ENCODE assay signal across 10 cellular contexts in genomic region chr9:131744171-131744714, GRCh38. TPM values are rescaled to one million over a fixed set of nuclear protein-coding genes. Genes with fewer than 3 reads are reported as not detected.
A peak's percentile ranks its signal among the peaks of the same experiment; 100 is the strongest.
DNase-seq lines count a peak whose midpoint lies in the region; ATAC-seq, FAIRE-seq and TF ChIP-seq lines count a peak whose summit lies in the region.
"Had no signal": no experiment of that assay in that cellular context is flagged by ENCODE, and none has a peak within 500 bp of the region (broad histone marks: within the 10 kb centered on the region; RNA-seq: fewer than 3 reads in every experiment).

No MANE protein-coding gene starts in this region.

- no peak for DNase-seq in activated T-cell treated with anti-CD3 and anti-CD28 coated beads, Interleukin-2, amount 50 U/mL, for 4 hours
- DNase-seq in activated T-cell treated with anti-CD3 and anti-CD28 coated beads, Interleukin-2, amount 50 U/mL, for 1 hour = no peak
- DNase-seq in T-cell (peak in 22 of 34 experiments; percentile 30 to 61 (median 50)), endothelial cell of umbilical vein (ENCODE audit: low read depth, low spot score) (no peak), stomach (peak; percentile 75), KG1 (lab: John Stamatoyannopoulos, UW) (no peak), RWPE1 (ENCODE audit: low spot score) (no peak)
- DNase-seq: NCI-H1417 treated with DMSO at 0.1 percent for 48 hours had no signal

- H3K4me1 ChIP-seq in endothelial cell of umbilical vein (ENCODE audit: control insufficient read depth, extremely low read depth, insufficient read depth, low read length) (no peaks in the 10 kb centered on the region), stomach (peaks cover 0 to 26% (median 17%) of the 10 kb centered on the region in 4 donors)

- peak overlapping the region; percentile 99 for H3K27ac Mint-ChIP-seq in T-cell

- no peak for ATAC-seq in activated T-cell treated with anti-CD3 and anti-CD28 coated beads, Interleukin-2, amount 50 U/mL, for 4 hours
- ATAC-seq in T-cell (replicated peaks in 1 of 4) (peak; percentile 56 to 70 (median 66)), GM19397 (IDR thresholded peaks at IDR 0.05; ENCODE audit: unreplicated experiment) (no peak)

- H3K9me3 Mint-ChIP-seq in activated T-cell treated with anti-CD3 and anti-CD28 coated beads, Interleukin-2, amount 50 U/mL, for 4 hours = no peaks in the 10 kb centered on the region
- H3K9me3 Mint-ChIP-seq in T-cell = no peaks in the 10 kb centered on the region

- CTCF ChIA-PET in T-cell (lab: Charles Lee) (interaction anchor here in 1 of 2 donors (0.8 to 2.1 kb wide), 6 partner anchors 13 to 518 kb away, joined by 3 to 11 read pairs (median 6); no protein-coding TSS in a partner anchor), endothelial cell of umbilical vein (lab: Charles Lee) (interaction anchor here (0.8 to 10.0 kb wide), 7 partner anchors 11 to 516 kb away, joined by 3 to 89 read pairs (median 5); no protein-coding TSS in a partner anchor), RWPE1 (lab: Yijun Ruan, JAX) (interaction anchor here (1.2 to 3.4 kb wide), 3 partner anchors 11 to 395 kb away, joined by 4 to 15 read pairs (median 7); no protein-coding TSS in a partner anchor)

- H4K20me1 ChIP-seq in endothelial cell of umbilical vein (replicated peaks; ENCODE audit: control insufficient read depth, extremely low read depth, insufficient read depth, low read length) = no peaks in the 10 kb centered on the region

- BruUV-seq in endothelial cell of umbilical vein (replicated peaks; lab: Mats Ljungman, UMichigan) = no TSS peak

- H2AFZ ChIP-seq in endothelial cell of umbilical vein (ENCODE audit: low read depth, low read length) = no peak overlapping the region

- FAIRE-seq in endothelial cell of umbilical vein (lab: Jason Lieb, UNC) = peak; percentile 24
- FAIRE-seq: endometrium had no signal

- intact Hi-C loops in endothelial cell of umbilical vein (cut with micrococcal nuclease) = no loop called here
- intact Hi-C loops in stomach (cut with DNase I; ENCODE audit: low total_unique reads) = loop anchor here (5.0 kb wide), 1 partner anchor 152 kb away; no protein-coding TSS in a partner anchor

- WGBS in stomach, 5 donors = 26 to 53% (median 46%) methylated on average over 9 of the region's 9 CpGs

- H3K9me3 ChIP-seq in endothelial cell of umbilical vein (replicated peaks; ENCODE audit: control insufficient read depth, insufficient read depth, low read length) (no peaks in the 10 kb centered on the region), stomach (no peaks in the 10 kb centered on the region)

- H3K4me3 Mint-ChIP-seq in activated T-cell treated with anti-CD3 and anti-CD28 coated beads, Interleukin-2, amount 50 U/mL, for 4 hours = peak overlapping the region; percentile 24
- H3K4me3 Mint-ChIP-seq in T-cell = peak overlapping the region; percentile 60 to 62 (median 61)

- no peak overlapping the region for H3K4me3 ChIP-seq in endothelial cell of umbilical vein (replicated peaks in 1 of 3; ENCODE audit: insufficient read depth in 1 of 3, low read depth in 1 of 3, low read length in 3 of 3)
- H3K4me3 ChIP-seq in stomach = no peak overlapping the region

- peaks cover 32% of the 10 kb centered on the region for H3K4me1 Mint-ChIP-seq in activated T-cell treated with anti-CD3 and anti-CD28 coated beads, Interleukin-2, amount 50 U/mL, for 4 hours (ENCODE audit: low read depth)
- peaks cover 26 to 43% (median 41%) of the 10 kb centered on the region in 3 donors for H3K4me1 Mint-ChIP-seq in T-cell

- TF ChIP-seq CTCF in endothelial cell of umbilical vein (IDR thresholded peaks at IDR 0.05; ENCODE audit: extremely low read depth in 1 of 2, insufficient read depth in 1 of 2, low read depth in 1 of 2, low read length in 2 of 2) = no peak
- TF ChIP-seq CTCF in stomach (IDR thresholded peaks at IDR 0.05) = peak in 1 of 7 experiments; percentile 6
- TF ChIP-seq CTCF in RWPE1 (conservative IDR thresholded peaks at IDR 0.05; ENCODE audit: low read depth) = no peak

- no peak overlapping the region for H3K9ac ChIP-seq in endothelial cell of umbilical vein (replicated peaks; ENCODE audit: extremely low read depth, insufficient read depth, low read length)

- no peaks in the 10 kb centered on the region for H3K27me3 Mint-ChIP-seq in activated T-cell treated with anti-CD3 and anti-CD28 coated beads, Interleukin-2, amount 50 U/mL, for 4 hours (ENCODE audit: low read depth)
- H3K27me3 Mint-ChIP-seq in T-cell = no peaks in the 10 kb centered on the region

- no peaks in the 10 kb centered on the region for H3K36me3 Mint-ChIP-seq in activated T-cell treated with anti-CD3 and anti-CD28 coated beads, Interleukin-2, amount 50 U/mL, for 4 hours (ENCODE audit: insufficient read depth)
- no peaks in the 10 kb centered on the region for H3K36me3 Mint-ChIP-seq in T-cell

- no peak overlapping the region for H3K27ac ChIP-seq in endothelial cell of umbilical vein (ENCODE audit: insufficient read depth, low read depth, low read length)
- H3K27ac ChIP-seq in stomach = peak overlapping the region in 4 of 5 donors; percentile 24 to 60 (median 38)
- H3K27ac ChIP-seq in RWPE1 = no peak overlapping the region

- no peak overlapping the region for H3K4me2 ChIP-seq in endothelial cell of umbilical vein (ENCODE audit: insufficient read depth, low read length)

- POLR2A ChIA-PET in T-cell (lab: Charles Lee) (interaction anchor here in 1 of 2 donors (0.5 kb wide), 1 partner anchor 117 kb away, joined by 4 read pairs; no protein-coding TSS in a partner anchor), endothelial cell of umbilical vein (lab: Charles Lee) (no interaction called here), RWPE1 (lab: Yijun Ruan, JAX; ENCODE audit: low non-redundant PET) (no interaction called here)

- no peaks in the 10 kb centered on the region for H3K9me1 ChIP-seq in endothelial cell of umbilical vein (replicated peaks; ENCODE audit: control insufficient read depth, extremely low read depth, insufficient read depth, low read length)

- dilution Hi-C loops in endothelial cell of umbilical vein (cut with MboI; ENCODE audit: extremely low pct_ligation_motif_present, low sequenced_read_pairs) = no loop called here

- H3K79me2 ChIP-seq in endothelial cell of umbilical vein (ENCODE audit: control insufficient read depth, insufficient read depth, low read length) = peaks cover 4% of the 10 kb centered on the region

- H3K27me3 ChIP-seq in endothelial cell of umbilical vein (ENCODE audit: control insufficient read depth in 2 of 2, insufficient read depth in 2 of 2, low read length in 2 of 2) = no peaks in the 10 kb centered on the region
- H3K27me3 ChIP-seq in stomach = no peaks in the 10 kb centered on the region

- no peak for TF ChIP-seq EP300 in stomach (IDR thresholded peaks at IDR 0.05)

- H3K36me3 ChIP-seq in endothelial cell of umbilical vein (ENCODE audit: control insufficient read depth in 2 of 2, extremely low read depth in 1 of 2, insufficient read depth in 2 of 2, low read length in 2 of 2) (no peaks in the 10 kb centered on the region), stomach (no peaks in the 10 kb centered on the region)

- TF ChIP-seq POLR2A in endothelial cell of umbilical vein (IDR thresholded peaks at IDR 0.05; ENCODE audit: low read depth, low read length) (no peak), stomach (IDR thresholded peaks at IDR 0.05) (no peak)

TF ChIP-seq in endothelial cell of umbilical vein, 7 proteins besides CTCF, POLR2A, EP300 and RAD21:
- no peak for TF ChIP-seq GATA2 (IDR thresholded peaks at IDR 0.05; ENCODE audit: insufficient read depth, insufficient read length, low read depth, low read length)
TF ChIP-seq in endothelial cell of umbilical vein: peak in this region for 0.

RNA-seq across cellular contexts. Expression of gene RAPGEF1, which starts 4.4 kb away (rescaled TPM):
- 100 to 1,000 TPM; 106 to 120 (median 111) TPM for total RNA-seq in activated T-cell treated with anti-CD3 and anti-CD28 coated beads, Interleukin-2, amount 50 U/mL, for 4 hours
- total RNA-seq in T-cell (100 to 1,000 TPM in 4 of 5 donors, 10 to 100 TPM in 1; 97.9 to 167 (median 139) TPM), endothelial cell of umbilical vein (124 TPM in 2 replicates), stomach (10 to 100 TPM; 33.2 to 84.6 (median 57.1) TPM)
- polyA plus RNA-seq in endothelial cell of umbilical vein (50.0 and 53.3 TPM in 2 replicates), stomach (10 to 100 TPM in 2 of 3 donors, 1 to 10 TPM in 1; 8.4 to 19.1 (median 12.5) TPM)
- 51.0 and 57.8 TPM in 2 replicates for polyA plus RNA-seq in endothelial cell of umbilical vein (2011; cell fraction: cytosol; rRNA removed)
- 75.3 and 79.7 TPM in 2 replicates for polyA plus RNA-seq in endothelial cell of umbilical vein (2011; cell fraction: nucleus; rRNA removed)
- polyA plus RNA-seq in endothelial cell of umbilical vein (2012) = 72.5 and 82.9 TPM in 2 replicates
- 50.3 and 57.7 TPM in 2 replicates for polyA minus RNA-seq in endothelial cell of umbilical vein
- 17.2 TPM for polyA minus RNA-seq in endothelial cell of umbilical vein (2011; cell fraction: cytosol; rRNA and poly(A)+ RNA removed)
- 35.9 and 37.0 TPM in 2 replicates for polyA minus RNA-seq in endothelial cell of umbilical vein (2011; cell fraction: nucleus; rRNA and poly(A)+ RNA removed)

Comparison
In these comparisons a context has a peak if more than half of its experiments do, and no peak if none do; other contexts are left out.
1. ATAC-seq: peak in T-cell (4 of 4); none in activated T-cell treated with anti-CD3 and anti-CD28 coated beads, Interleukin-2, amount 50 U/mL, for 4 hours (0 of 2) and GM19397 (single experiment).
2. DNase-seq: peak in T-cell (22 of 34) and stomach (single experiment); none in activated T-cell treated with anti-CD3 and anti-CD28 coated beads, Interleukin-2, amount 50 U/mL, for 4 hours (single experiment), activated T-cell treated with anti-CD3 and anti-CD28 coated beads, Interleukin-2, amount 50 U/mL, for 1 hour (single experiment), endothelial cell of umbilical vein (single experiment), KG1 (single experiment) and RWPE1 (single experiment).
3. H3K27ac ChIP-seq: peak in stomach (4 of 5); none in endothelial cell of umbilical vein (single experiment) and RWPE1 (single experiment).